22 cellular contexts compared by ENCODE assay signal in genomic region chr17:42475853-42476252, GRCh38. TPM values are rescaled to one million over a fixed set of nuclear protein-coding genes. Genes with fewer than 3 reads are reported as not detected.
DNase-seq lines count a peak whose midpoint lies in the region; ATAC-seq and TF ChIP-seq lines count a peak whose summit lies in the region.
"Had no signal": no experiment of that assay in that cellular context is flagged by ENCODE, and none has a peak within 500 bp of the region (broad histone marks: within the 10 kb centered on the region; RNA-seq: fewer than 3 reads in every experiment).

No MANE protein-coding gene starts in this region.

- H3K9me3 ChIP-seq in DND-41 (ENCODE audit: insufficient read depth, low read length, severe bottlenecking): no peaks in the 10 kb centered on the region
- no peaks in the 10 kb centered on the region for H3K9me3 ChIP-seq in skeletal muscle tissue (ENCODE audit: control insufficient read depth in 3 of 3, low read length in 3 of 3)
- no peaks in the 10 kb centered on the region for H3K9me3 ChIP-seq in Peyer's patch
- H3K9me3 ChIP-seq: left ventricle myocardium inferior had no signal

- ATAC-seq in DND-41 (ENCODE audit: insufficient read depth, low read depth) (peak; percentile 62), GM21825 (IDR thresholded peaks at IDR 0.05; ENCODE audit: unreplicated experiment) (no peak)
- ATAC-seq: activated T-cell treated with anti-CD3 and anti-CD28 coated beads, Interleukin-2, amount 50 U/mL, for 4 hours; CD8-positive, alpha-beta T cell had no signal

- H3K27me3 ChIP-seq in DND-41 (ENCODE audit: insufficient read depth, low read length, poor library complexity): peaks cover 12% of the 10 kb centered on the region
- no peaks in the 10 kb centered on the region for H3K27me3 ChIP-seq in skeletal muscle tissue (ENCODE audit: control insufficient read depth in 3 of 3, insufficient read depth in 3 of 3, low read length in 3 of 3)
- H3K27me3 ChIP-seq in Peyer's patch: no peaks in the 10 kb centered on the region

- no peaks in the 10 kb centered on the region for H3K36me3 ChIP-seq in DND-41 (ENCODE audit: insufficient read depth, low read length)
- H3K36me3 ChIP-seq in skeletal muscle tissue (ENCODE audit: control insufficient read depth in 3 of 3, insufficient read depth in 3 of 3, low read length in 3 of 3): peaks cover 46 to 75% (median 73%) of the 10 kb centered on the region in 3 donors
- peaks cover 0 to 82% (median 0%) of the 10 kb centered on the region in 3 donors for H3K36me3 ChIP-seq in Peyer's patch

- H3K27ac ChIP-seq in DND-41 (ENCODE audit: low read length) (no peak overlapping the region), skeletal muscle tissue (ENCODE audit: low read depth, low read length) (peak overlapping the region; percentile 29), Peyer's patch (peak overlapping the region in 2 of 4 donors; percentile 35 to 61)
- H3K27ac ChIP-seq: RWPE1 had no signal

- no peak overlapping the region for H3K4me2 ChIP-seq in DND-41 (ENCODE audit: insufficient read depth, low read length)

- DNase-seq in DND-41: no peak
- DNase-seq in SK-MEL-5 (ENCODE audit: low read depth, low spot score): peak; percentile 29
- peak; percentile 21 for DNase-seq in globus pallidus (ENCODE audit: low spot score)
- no peak for DNase-seq in activated naive CD4-positive, alpha-beta T cell treated with Interleukin-2 at 50 U/mL for 16 hours
- no peak for DNase-seq in HuH-7.5 (ENCODE audit: low spot score)
- DNase-seq in Peyer's patch: no peak
- DNase-seq: activated CD8-positive, alpha-beta memory T cell treated with anti-CD3 and anti-CD28 coated beads for 24 hours; activated naive CD4-positive, alpha-beta T cell treated with anti-CD3 and anti-CD28 coated beads, Interleukin-2, amount 10 ng/mL, durations not matched to agents 7 days and 5 days; activated T-cell treated with anti-CD3 and anti-CD28 coated beads, Interleukin-2, amount 50 U/mL, for 4 hours; anterior cingulate cortex; caudate nucleus; CD8-positive, alpha-beta T cell; erythroblast; H9; head of caudate nucleus; left ventricle myocardium inferior; NCI-H1417 treated with DMSO at 0.1 percent for 48 hours; NCI-H524 treated with DMSO at 0.1 percent for 48 hours; stimulated activated CD4-positive, alpha-beta T cell treated with anti-CD3 and anti-CD28 coated beads, Interleukin-4, amount 100 ng/mL, for 4 hours had no signal

- no peak for TF ChIP-seq POLR2A in Peyer's patch (IDR thresholded peaks at IDR 0.05)

- no peaks in the 10 kb centered on the region for H3K4me1 ChIP-seq in DND-41 (ENCODE audit: insufficient read depth, low read length)
- no peaks in the 10 kb centered on the region for H3K4me1 ChIP-seq in skeletal muscle tissue (ENCODE audit: control insufficient read depth in 3 of 3, insufficient read depth in 3 of 3, low read length in 3 of 3)
- H3K4me1 ChIP-seq in Peyer's patch: peaks cover 0 to 18% (median 4%) of the 10 kb centered on the region in 4 donors

- no peak overlapping the region for H2AFZ ChIP-seq in DND-41 (ENCODE audit: low read depth, low read length)

- H3K4me3 ChIP-seq in DND-41 (ENCODE audit: low read depth in 1 of 2, low read length in 2 of 2) (no peak overlapping the region), skeletal muscle tissue (ENCODE audit: low read length in 3 of 3) (no peak overlapping the region), Peyer's patch (no peak overlapping the region)
- H3K4me3 ChIP-seq: left ventricle myocardium inferior had no signal

- no peak overlapping the region for H3K9ac ChIP-seq in DND-41 (ENCODE audit: low read depth, low read length)
- no peak overlapping the region for H3K9ac ChIP-seq in skeletal muscle tissue (ENCODE audit: low read depth in 1 of 3, low read length in 3 of 3)

- TF ChIP-seq CTCF in DND-41 (IDR thresholded peaks at IDR 0.05; ENCODE audit: borderline replicate concordance, extremely low read depth, low read length, poor library complexity, severe bottlenecking) (no peak), Peyer's patch (IDR thresholded peaks at IDR 0.05) (no peak)

- in situ Hi-C loops in SK-MEL-5 (cut with HindIII; ENCODE audit: low pct_unique_long_range_greater_than_20kb, low sequenced_read_pairs): no loop called here

- no peaks in the 10 kb centered on the region for H3K79me2 ChIP-seq in DND-41 (ENCODE audit: insufficient read depth, low read length)

- no peaks in the 10 kb centered on the region for H4K20me1 ChIP-seq in DND-41 (ENCODE audit: insufficient read depth, low read length)

RNA-seq across cellular contexts. Expression of gene ATP6V0A1, which starts 17.2 kb away (rescaled TPM):
- total RNA-seq in SK-MEL-5 (2014; rRNA removed; shearing (Covaris generic)): 59.0 and 67.2 TPM in 2 replicates
- 79.9 and 96.7 TPM in 2 replicates for polyA plus RNA-seq in SK-MEL-5 (2015; cell fraction: cytosol; rRNA removed)
- polyA plus RNA-seq in SK-MEL-5 (2015; cell fraction: nucleus; rRNA removed): 139 and 152 TPM in 2 replicates
- total RNA-seq in skeletal muscle tissue (66.8 TPM), Peyer's patch (100 to 1,000 TPM; 121 to 251 (median 204) TPM)

RNA-seq across cellular contexts. Expression of gene CAVIN1, which starts 52.8 kb away (rescaled TPM):
- total RNA-seq in SK-MEL-5 (2014; rRNA removed; shearing (Covaris generic)): 10.0 and 11.2 TPM in 2 replicates
- polyA plus RNA-seq in SK-MEL-5 (2015; cell fraction: cytosol; rRNA removed): 7.4 and 11.9 TPM in 2 replicates
- polyA plus RNA-seq in SK-MEL-5 (2015; cell fraction: nucleus; rRNA removed): 0.49 and 1.6 TPM in 2 replicates
- total RNA-seq in skeletal muscle tissue (238 TPM), Peyer's patch (10 to 100 TPM; 16.3 to 94.9 (median 35.9) TPM)
- total RNA-seq: CD8-positive, alpha-beta T cell had no signal

Comparison
In these comparisons a context has a peak if more than half of its experiments do, and no peak if none do; other contexts are left out.
1. DNase-seq: peak in SK-MEL-5 (single experiment) and globus pallidus (single experiment); none in DND-41 (single experiment), activated naive CD4-positive, alpha-beta T cell treated with Interleukin-2 at 50 U/mL for 16 hours (single experiment), HuH-7.5 (single experiment) and Peyer's patch (0 of 3).